Comparison of ENCODE assay signal across 8 cellular contexts in genomic region chr7:21355406-21355874, GRCh38.
DNase-seq lines count a peak whose midpoint lies in the region; ATAC-seq and TF ChIP-seq lines count a peak whose summit lies in the region.

No MANE protein-coding gene starts in this region.

- no peaks in the 10 kb centered on the region for H3K9me3 ChIP-seq in A673 (ENCODE audit: low read depth, low read length, poor library complexity, severe bottlenecking)

- POLR2A ChIA-PET in A673 (lab: Charles Lee; ENCODE audit: low non-redundant PET) = no interaction called here

- no peaks in the 10 kb centered on the region for H3K4me1 ChIP-seq in A673 (ENCODE audit: insufficient read depth, low read length, poor library complexity, severe bottlenecking)

- DNase-seq in Right ventricle myocardium superior = no peak
- DNase-seq in cardiac septum (ENCODE audit: low spot score) = no peak
- DNase-seq in stimulated activated CD4-positive, alpha-beta T cell treated with anti-CD3 and anti-CD28 coated beads, Interleukin-12 subunit alpha, Interleukin-12 subunit beta, amount 100 ng/mL, for 48 hours (ENCODE audit: low read depth in 2 of 3, low spot score in 1 of 3) = peak; percentile 11 to 44 (median 21)
- no peak for DNase-seq in A673 (ENCODE audit: low spot score)
- DNase-seq in NCI-H526 treated with DMSO at 0.1 percent for 48 hours (lab: John Stamatoyannopoulos, UW) = no peak
- no peak for DNase-seq in iPS-NIHi7 (ENCODE audit: extremely low spot score)

- TF ChIP-seq CTCF in A673 (conservative IDR thresholded peaks at IDR 0.05; ENCODE audit: low read depth, low read length) = no peak

- intact Hi-C loops in Right ventricle myocardium superior (cut with DNase I) (no loop called here), cardiac septum (cut with DNase I) (no loop called here), A673 (cut with micrococcal nuclease; ENCODE audit: unreplicated experiment) (no loop called here)

- no peaks in the 10 kb centered on the region for H3K36me3 ChIP-seq in A673 (ENCODE audit: insufficient read depth, low read length, poor library complexity, severe bottlenecking)

- ATAC-seq in Right ventricle myocardium superior (ENCODE audit: poor library complexity) (peak; percentile 27), HG03280 (IDR thresholded peaks at IDR 0.05; ENCODE audit: unreplicated experiment) (peak; percentile 77)
- peak; percentile 78 to 80 for ATAC-seq in activated CD4-positive, CD25-positive, alpha-beta regulatory T cell treated with anti-CD3 and anti-CD28 coated beads, Interleukin-2, amount 50 U/mL, for 24 hours

- CTCF ChIA-PET in A673 (lab: Charles Lee) = no interaction called here

- H3K27ac ChIP-seq in A673 (ENCODE audit: low read depth, low read length, poor library complexity, severe bottlenecking) = no peak overlapping the region

- peaks cover 46% of the 10 kb centered on the region for H3K27me3 ChIP-seq in A673 (replicated peaks; ENCODE audit: insufficient read depth, low read depth, low read length, poor library complexity)

- BruUV-seq in A673 (replicated peaks; lab: Mats Ljungman, UMichigan) = no TSS peak

- no peak overlapping the region for H3K4me3 ChIP-seq in A673 (ENCODE audit: low read depth, low read length, poor library complexity, severe bottlenecking)

Comparison
In these comparisons a context has a peak if more than half of its experiments do, and no peak if none do; other contexts are left out.
1. ATAC-seq: peak in every context shown above with its lines; median percentile 79 in activated CD4-positive, CD25-positive, alpha-beta regulatory T cell treated with anti-CD3 and anti-CD28 coated beads, Interleukin-2, amount 50 U/mL, for 24 hours; 77 in HG03280; 27 in Right ventricle myocardium superior.
2. DNase-seq: peak in stimulated activated CD4-positive, alpha-beta T cell treated with anti-CD3 and anti-CD28 coated beads, Interleukin-12 subunit alpha, Interleukin-12 subunit beta, amount 100 ng/mL, for 48 hours (3 of 3); none in Right ventricle myocardium superior (single experiment), cardiac septum (single experiment), A673 (single experiment), NCI-H526 treated with DMSO at 0.1 percent for 48 hours (single experiment) and iPS-NIHi7 (single experiment).